Comparison of ENCODE assay signal across 9 cellular contexts in the genomic region with DNA sequence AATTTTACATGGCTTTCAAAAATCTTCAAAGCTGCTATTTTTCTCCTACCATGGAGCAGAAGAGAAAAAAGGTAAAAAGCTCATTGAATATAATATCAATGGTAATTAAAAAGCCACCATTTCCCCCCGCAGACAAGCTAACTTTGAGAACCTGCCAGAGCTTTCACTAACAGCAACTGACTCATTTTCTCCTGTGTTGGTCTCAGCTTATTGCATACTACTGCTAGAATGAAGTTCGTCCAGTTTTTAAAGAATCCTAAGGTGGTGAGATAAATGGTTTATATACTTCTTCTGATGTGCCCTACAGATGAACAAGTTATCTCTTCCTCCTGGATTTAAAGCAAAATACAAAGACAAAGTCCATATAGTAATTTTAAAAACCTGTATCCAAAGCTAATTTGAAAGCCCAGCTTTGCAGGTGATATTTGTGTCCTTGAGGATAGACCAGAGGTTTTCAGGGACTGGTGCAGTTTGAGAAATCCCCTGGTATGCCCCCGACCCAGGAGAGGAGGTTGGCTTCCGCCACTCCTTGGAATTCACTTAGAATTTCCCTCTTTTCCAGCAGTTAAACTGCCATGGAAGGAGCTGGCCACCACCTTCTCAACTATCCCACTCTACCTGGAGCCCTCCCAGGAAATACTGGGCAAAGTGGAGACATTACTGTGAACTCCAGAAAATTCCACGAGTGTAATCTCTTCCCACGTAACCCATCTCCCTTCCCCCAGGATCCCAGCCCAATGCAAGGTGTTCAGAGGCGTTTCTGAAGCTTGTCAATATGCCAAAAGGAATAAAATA. TPM values are rescaled to one million over a fixed set of nuclear protein-coding genes. Genes with fewer than 3 reads are reported as not detected.
DNase-seq lines count a peak whose midpoint lies in the region; ATAC-seq and TF ChIP-seq lines count a peak whose summit lies in the region.
"Had no signal": no experiment of that assay in that cellular context is flagged by ENCODE, and none has a peak within 500 bp of the region (broad histone marks: within the 10 kb centered on the region; RNA-seq: fewer than 3 reads in every experiment).

No MANE protein-coding gene starts in this region.

- CTCF ChIA-PET in A673 (lab: Charles Lee): interaction anchor here (0.6 to 2.1 kb wide), 17 partner anchors 9 to 1006 kb away, joined by 3 to 107 read pairs (median 5); a partner anchor contains a TSS

- TF ChIP-seq CTCF in A673 (conservative IDR thresholded peaks at IDR 0.05; ENCODE audit: low read depth, low read length): no peak
- no peak for TF ChIP-seq CTCF in WERI-Rb-1 (IDR thresholded peaks at IDR 0.05; ENCODE audit: low read depth, low read length)

- no TSS peak for BruUV-seq in A673 (replicated peaks; lab: Mats Ljungman, UMichigan)

- no peak overlapping the region for H3K4me3 ChIP-seq in A673 (ENCODE audit: low read depth, low read length, poor library complexity, severe bottlenecking)
- no peak overlapping the region for H3K4me3 ChIP-seq in H7 (ENCODE audit: insufficient read depth, low read depth, low read length)
- H3K4me3 ChIP-seq in WERI-Rb-1 (ENCODE audit: low read depth, low read length): no peak overlapping the region
- H3K4me3 ChIP-seq: lung had no signal

- H3K36me3 ChIP-seq in A673 (ENCODE audit: insufficient read depth, low read length, poor library complexity, severe bottlenecking) (peaks cover 15% of the 10 kb centered on the region), H7 (replicated peaks; ENCODE audit: control insufficient read depth, insufficient read depth, low read length) (no peaks in the 10 kb centered on the region), WERI-Rb-1 (peaks cover 7% of the 10 kb centered on the region)

- intact Hi-C loops in A673 (cut with micrococcal nuclease; ENCODE audit: unreplicated experiment): loop anchor here (2.0 kb wide), 1 partner anchor 44 kb away; no protein-coding TSS in a partner anchor

- peaks cover 33% of the 10 kb centered on the region for H3K4me1 ChIP-seq in A673 (ENCODE audit: insufficient read depth, low read length, poor library complexity, severe bottlenecking)

- no peaks in the 10 kb centered on the region for H3K27me3 ChIP-seq in A673 (replicated peaks; ENCODE audit: insufficient read depth, low read depth, low read length, poor library complexity)
- no peaks in the 10 kb centered on the region for H3K27me3 ChIP-seq in H7 (ENCODE audit: control insufficient read depth, insufficient read depth, low read length)
- H3K27me3 ChIP-seq in WERI-Rb-1 (ENCODE audit: insufficient read depth, low read depth, severe bottlenecking): no peaks in the 10 kb centered on the region

- H3K9me3 ChIP-seq in A673 (ENCODE audit: low read depth, low read length, poor library complexity, severe bottlenecking) (no peaks in the 10 kb centered on the region), WERI-Rb-1 (ENCODE audit: severe bottlenecking) (no peaks in the 10 kb centered on the region)

- DNase-seq in A673 (ENCODE audit: low spot score): no peak
- peak; percentile 23 for DNase-seq in H7
- DNase-seq in astrocyte of the hippocampus (ENCODE audit: low read depth, low spot score): peak; percentile 24
- no peak for DNase-seq in left lobe of liver (ENCODE audit: low spot score)
- no peak for DNase-seq in kidney glomerular epithelial cell (lab: John Stamatoyannopoulos, UW)
- DNase-seq in NCI-H2081 treated with DMSO at 0.1 percent for 48 hours (lab: John Stamatoyannopoulos, UW): no peak
- no peak for DNase-seq in WERI-Rb-1

- H3K27ac ChIP-seq in A673 (ENCODE audit: low read depth, low read length, poor library complexity, severe bottlenecking): peak overlapping the region; percentile 13
- H3K27ac ChIP-seq in WERI-Rb-1: no peak overlapping the region

- POLR2A ChIA-PET in A673 (lab: Charles Lee; ENCODE audit: low non-redundant PET): interaction anchor here (0.6 kb wide), 1 partner anchor 543 kb away, joined by 3 read pairs; no protein-coding TSS in a partner anchor

- ATAC-seq in left lobe of liver: peak; percentile 23
- no peak for ATAC-seq in HG02938 (IDR thresholded peaks at IDR 0.05; ENCODE audit: unreplicated experiment)

RNA-seq across cellular contexts. Expression of a gene that starts 17.5 kb away (rescaled TPM):
- total RNA-seq in A673 (2021) (190 and 225 TPM in 2 replicates), left lobe of liver (33.5 TPM)
- 28.7 and 30.1 TPM in 2 replicates for total RNA-seq in H7 (2014; rRNA removed; shearing (Covaris generic))

Comparison
In these comparisons a context has a peak if more than half of its experiments do, and no peak if none do; other contexts are left out.
1. DNase-seq: peak in H7 (single experiment) and astrocyte of the hippocampus (single experiment); none in A673 (single experiment), left lobe of liver (single experiment), kidney glomerular epithelial cell (single experiment), NCI-H2081 treated with DMSO at 0.1 percent for 48 hours (single experiment) and WERI-Rb-1 (single experiment).